ENCODE assay signal across 8 cellular contexts in genomic region chr16:66605177-66605999, GRCh38. TPM values are rescaled to one million over a fixed set of nuclear protein-coding genes. Genes with fewer than 3 reads are reported as not detected.
DNase-seq lines count a peak whose midpoint lies in the region; ATAC-seq, FAIRE-seq and TF ChIP-seq lines count a peak whose summit lies in the region.

No MANE protein-coding gene starts in this region.

- H3K4me3 ChIP-seq in endothelial cell of umbilical vein (replicated peaks in 1 of 3; ENCODE audit: insufficient read depth in 1 of 3, low read depth in 1 of 3, low read length in 3 of 3) = peak overlapping the region; percentile 64 to 91 (median 67)
- H3K4me3 ChIP-seq in mucosa of stomach (ENCODE audit: low read length) = no peak overlapping the region
- H3K4me3 ChIP-seq in thyroid gland (replicated peaks in 1 of 3) = peak overlapping the region; percentile 10 to 65 (median 60)

- no peak for TF ChIP-seq CTCF in endothelial cell of umbilical vein (IDR thresholded peaks at IDR 0.05; ENCODE audit: extremely low read depth in 1 of 2, insufficient read depth in 1 of 2, low read depth in 1 of 2, low read length in 2 of 2)
- peak in 1 of 6 experiments; percentile 3 for TF ChIP-seq CTCF in thyroid gland (IDR thresholded peaks at IDR 0.05)

- dilution Hi-C loops in endothelial cell of umbilical vein (cut with MboI; ENCODE audit: extremely low pct_ligation_motif_present, low sequenced_read_pairs) = no loop called here

- intact Hi-C loops in endothelial cell of umbilical vein (cut with micrococcal nuclease) (loop anchor here (1.0 to 5.0 kb wide), 4 partner anchors 41 to 137 kb away; partner anchors contain the start of gene CKLF), thyroid gland (cut with DNase I) (loop anchor here (5.0 kb wide), 1 partner anchor 262 kb away; no protein-coding TSS in a partner anchor)

- H3K4me1 ChIP-seq in endothelial cell of umbilical vein (ENCODE audit: control insufficient read depth, extremely low read depth, insufficient read depth, low read length) (peaks cover 17% of the 10 kb centered on the region), mucosa of stomach (ENCODE audit: control insufficient read depth, insufficient read depth, low read length) (peaks cover 31% of the 10 kb centered on the region), thyroid gland (peaks cover 13 to 30% of the 10 kb centered on the region in 2 donors)

- TF ChIP-seq POLR2A in endothelial cell of umbilical vein (IDR thresholded peaks at IDR 0.05; ENCODE audit: low read depth, low read length) (no peak), thyroid gland (IDR thresholded peaks at IDR 0.05) (no peak)

- peak overlapping the region; percentile 57 for H3K4me2 ChIP-seq in endothelial cell of umbilical vein (ENCODE audit: insufficient read depth, low read length)

- no TSS peak for BruUV-seq in endothelial cell of umbilical vein (replicated peaks; lab: Mats Ljungman, UMichigan)

- peak; percentile 70 for FAIRE-seq in endothelial cell of umbilical vein (lab: Jason Lieb, UNC)

- ATAC-seq in GM18868 (IDR thresholded peaks at IDR 0.05; ENCODE audit: unreplicated experiment) (peak; percentile 6), HG03342 (IDR thresholded peaks at IDR 0.05; ENCODE audit: unreplicated experiment) (peak; percentile 20)

- CTCF ChIA-PET in endothelial cell of umbilical vein (lab: Charles Lee) = interaction anchor here (0.6 to 2.0 kb wide), 12 partner anchors 13 to 898 kb away, joined by 3 to 28 read pairs (median 4); partner anchors contain the start of genes CKLF, CMTM2 and NAE1

- H3K79me2 ChIP-seq in endothelial cell of umbilical vein (ENCODE audit: control insufficient read depth, insufficient read depth, low read length) = peaks cover 30% of the 10 kb centered on the region

- DNase-seq in activated CD4-positive, alpha-beta T cell treated with anti-CD3 and anti-CD28 coated beads for 4 hours = peak; percentile 36 to 48
- peak; percentile 48 for DNase-seq in endothelial cell of umbilical vein (ENCODE audit: low read depth, low spot score)
- DNase-seq in thyroid gland = peak; percentile 45 to 53
- no peak for DNase-seq in inferior parietal cortex (ENCODE audit: extremely low spot score)
- DNase-seq in SHP77 treated with DMSO at 0.1 percent for 48 hours (lab: John Stamatoyannopoulos, UW) = no peak

- H4K20me1 ChIP-seq in endothelial cell of umbilical vein (replicated peaks; ENCODE audit: control insufficient read depth, extremely low read depth, insufficient read depth, low read length) = no peaks in the 10 kb centered on the region

- no peaks in the 10 kb centered on the region for H3K27me3 ChIP-seq in endothelial cell of umbilical vein (ENCODE audit: control insufficient read depth in 2 of 2, insufficient read depth in 2 of 2, low read length in 2 of 2)
- no peaks in the 10 kb centered on the region for H3K27me3 ChIP-seq in mucosa of stomach (ENCODE audit: control insufficient read depth, insufficient read depth, low read length)
- no peaks in the 10 kb centered on the region for H3K27me3 ChIP-seq in thyroid gland

- no peaks in the 10 kb centered on the region for H3K9me3 ChIP-seq in endothelial cell of umbilical vein (replicated peaks; ENCODE audit: control insufficient read depth, insufficient read depth, low read length)
- H3K9me3 ChIP-seq in mucosa of stomach (ENCODE audit: control insufficient read depth, low read length) = no peaks in the 10 kb centered on the region
- H3K9me3 ChIP-seq in thyroid gland = no peaks in the 10 kb centered on the region

- POLR2A ChIA-PET in endothelial cell of umbilical vein (lab: Charles Lee) = no interaction called here

- H3K9ac ChIP-seq in endothelial cell of umbilical vein (replicated peaks; ENCODE audit: extremely low read depth, insufficient read depth, low read length) (peak overlapping the region; percentile 90), mucosa of stomach (ENCODE audit: low read length) (peak overlapping the region; percentile 64)

- 0 to 34% methylated on average over 8 to 17 of the region's 62 CpGs for WGBS in thyroid gland, 2 donors

- H3K9me1 ChIP-seq in endothelial cell of umbilical vein (replicated peaks; ENCODE audit: control insufficient read depth, extremely low read depth, insufficient read depth, low read length) = no peaks in the 10 kb centered on the region

- peaks cover 5 to 15% of the 10 kb centered on the region in 2 experiments for H3K36me3 ChIP-seq in endothelial cell of umbilical vein (ENCODE audit: control insufficient read depth in 2 of 2, extremely low read depth in 1 of 2, insufficient read depth in 2 of 2, low read length in 2 of 2)
- H3K36me3 ChIP-seq in mucosa of stomach (ENCODE audit: control insufficient read depth, insufficient read depth, low read length) = peaks cover 7% of the 10 kb centered on the region
- no peaks in the 10 kb centered on the region for H3K36me3 ChIP-seq in thyroid gland

- peak overlapping the region; percentile 32 for H2AFZ ChIP-seq in endothelial cell of umbilical vein (ENCODE audit: low read depth, low read length)

- peak overlapping the region; percentile 73 for H3K27ac ChIP-seq in endothelial cell of umbilical vein (ENCODE audit: insufficient read depth, low read depth, low read length)
- peak overlapping the region; percentile 66 to 93 (median 87) for H3K27ac ChIP-seq in thyroid gland

TF ChIP-seq in endothelial cell of umbilical vein, 7 proteins besides CTCF, POLR2A, EP300 and RAD21 (continues in another document):
- TF ChIP-seq EZH2 (IDR thresholded peaks at IDR 0.05; ENCODE audit: borderline replicate concordance, low read depth, low read length, severe bottlenecking) (no peak), JUN (IDR thresholded peaks at IDR 0.05; ENCODE audit: borderline replicate concordance, insufficient read depth, insufficient read length, low read depth) (no peak), POLR2AphosphoS5 (IDR thresholded peaks at IDR 0.05; ENCODE audit: insufficient read depth, low read depth, low read length) (no peak), MYC (IDR thresholded peaks at IDR 0.05; ENCODE audit: low read depth, low read length) (no peak), FOS (IDR thresholded peaks at IDR 0.05; ENCODE audit: borderline replicate concordance, insufficient read depth, low read length) (no peak)

RNA-seq across cellular contexts. Expression of gene CMTM3, which starts 0.9 kb away (rescaled TPM):
- total RNA-seq in endothelial cell of umbilical vein = 83.6 and 90.5 TPM in 2 replicates
- 86.2 and 104 TPM in 2 replicates for polyA plus RNA-seq in endothelial cell of umbilical vein
- polyA plus RNA-seq in endothelial cell of umbilical vein (2011; cell fraction: cytosol; rRNA removed) = 74.9 and 81.6 TPM in 2 replicates
- 43.1 and 45.5 TPM in 2 replicates for polyA plus RNA-seq in endothelial cell of umbilical vein (2011; cell fraction: nucleus; rRNA removed)
- 66.2 and 95.6 TPM in 2 replicates for polyA plus RNA-seq in endothelial cell of umbilical vein (2012)
- 75.2 and 81.4 TPM in 2 replicates for polyA minus RNA-seq in endothelial cell of umbilical vein
- not detected for polyA minus RNA-seq in endothelial cell of umbilical vein (2011; cell fraction: cytosol; rRNA and poly(A)+ RNA removed)
- 12.5 and 16.8 TPM in 2 replicates for polyA minus RNA-seq in endothelial cell of umbilical vein (2011; cell fraction: nucleus; rRNA and poly(A)+ RNA removed)
- 10 to 100 TPM in 3 of 4 donors, 1 to 10 TPM in 1; 5.9 to 32.0 (median 21.3) TPM for total RNA-seq in thyroid gland

RNA-seq across cellular contexts. Expression of gene CMTM2, which starts 26.1 kb away (rescaled TPM):
- total RNA-seq in endothelial cell of umbilical vein (not detected in 2 replicates), thyroid gland (1 to 10 TPM in 1 of 4 donors, under 1 TPM in 1, not detected in 2; 0.67 to 1.1 TPM)
- polyA plus RNA-seq in endothelial cell of umbilical vein = not detected in 2 replicates
- not detected in 2 replicates for polyA plus RNA-seq in endothelial cell of umbilical vein (2011; cell fraction: cytosol; rRNA removed)
- polyA plus RNA-seq in endothelial cell of umbilical vein (2011; cell fraction: nucleus; rRNA removed) = 0.20 TPM in 1 of 2 replicates, not detected in the other
- polyA plus RNA-seq in endothelial cell of umbilical vein (2012) = not detected in 2 replicates
- 1.6 TPM in 1 of 2 replicates, not detected in the other for polyA minus RNA-seq in endothelial cell of umbilical vein
- not detected for polyA minus RNA-seq in endothelial cell of umbilical vein (2011; cell fraction: cytosol; rRNA and poly(A)+ RNA removed)
- polyA minus RNA-seq in endothelial cell of umbilical vein (2011; cell fraction: nucleus; rRNA and poly(A)+ RNA removed) = not detected in 2 replicates

RNA-seq across cellular contexts. Expression of gene CMTM1, which starts 39.1 kb away (rescaled TPM):
- total RNA-seq in endothelial cell of umbilical vein = 9.3 and 12.3 TPM in 2 replicates
- polyA plus RNA-seq in endothelial cell of umbilical vein = 3.0 and 3.8 TPM in 2 replicates
- polyA plus RNA-seq in endothelial cell of umbilical vein (2011; cell fraction: cytosol; rRNA removed) = 1.9 and 2.5 TPM in 2 replicates
- 1.8 and 2.4 TPM in 2 replicates for polyA plus RNA-seq in endothelial cell of umbilical vein (2011; cell fraction: nucleus; rRNA removed)
- polyA plus RNA-seq in endothelial cell of umbilical vein (2012) = 2.9 and 5.1 TPM in 2 replicates
- polyA minus RNA-seq in endothelial cell of umbilical vein = 3.8 and 4.5 TPM in 2 replicates
- 4.8 TPM for polyA minus RNA-seq in endothelial cell of umbilical vein (2011; cell fraction: cytosol; rRNA and poly(A)+ RNA removed)
- 1.2 and 1.9 TPM in 2 replicates for polyA minus RNA-seq in endothelial cell of umbilical vein (2011; cell fraction: nucleus; rRNA and poly(A)+ RNA removed)
- 1 to 10 TPM in 1 of 4 donors, not detected in 3; 3.8 TPM for total RNA-seq in thyroid gland

RNA-seq across cellular contexts. Expression of gene CKLF, which starts 53.0 kb away (rescaled TPM):
- 80.0 and 93.4 TPM in 2 replicates for total RNA-seq in endothelial cell of umbilical vein
- 197 and 209 TPM in 2 replicates for polyA plus RNA-seq in endothelial cell of umbilical vein
- 174 and 175 TPM in 2 replicates for polyA plus RNA-seq in endothelial cell of umbilical vein (2011; cell fraction: cytosol; rRNA removed)
- polyA plus RNA-seq in endothelial cell of umbilical vein (2011; cell fraction: nucleus; rRNA removed) = 54.0 and 61.7 TPM in 2 replicates
- 85.6 and 95.1 TPM in 2 replicates for polyA plus RNA-seq in endothelial cell of umbilical vein (2012)
- 49.7 and 62.3 TPM in 2 replicates for polyA minus RNA-seq in endothelial cell of umbilical vein
- 38.7 TPM for polyA minus RNA-seq in endothelial cell of umbilical vein (2011; cell fraction: cytosol; rRNA and poly(A)+ RNA removed)
- 9.4 and 9.9 TPM in 2 replicates for polyA minus RNA-seq in endothelial cell of umbilical vein (2011; cell fraction: nucleus; rRNA and poly(A)+ RNA removed)
- total RNA-seq in thyroid gland = 10 to 100 TPM; 22.1 to 79.4 (median 49.9) TPM

RNA-seq across cellular contexts. Expression of gene TK2, which starts 55.5 kb away (rescaled TPM):
- total RNA-seq in endothelial cell of umbilical vein = 23.4 and 25.2 TPM in 2 replicates
- 12.1 and 12.2 TPM in 2 replicates for polyA plus RNA-seq in endothelial cell of umbilical vein
- 15.2 and 16.6 TPM in 2 replicates for polyA plus RNA-seq in endothelial cell of umbilical vein (2011; cell fraction: cytosol; rRNA removed)
- polyA plus RNA-seq in endothelial cell of umbilical vein (2011; cell fraction: nucleus; rRNA removed) = 25.4 and 27.0 TPM in 2 replicates
- polyA plus RNA-seq in endothelial cell of umbilical vein (2012) = 19.2 and 20.4 TPM in 2 replicates
- polyA minus RNA-seq in endothelial cell of umbilical vein = 31.5 and 50.2 TPM in 2 replicates
- 14.0 TPM for polyA minus RNA-seq in endothelial cell of umbilical vein (2011; cell fraction: cytosol; rRNA and poly(A)+ RNA removed)
- polyA minus RNA-seq in endothelial cell of umbilical vein (2011; cell fraction: nucleus; rRNA and poly(A)+ RNA removed) = 10.6 and 12.2 TPM in 2 replicates
- total RNA-seq in thyroid gland = 10 to 100 TPM; 31.6 to 55.5 (median 46.6) TPM

Comparison
In these comparisons a context has a peak if more than half of its experiments do, and no peak if none do; other contexts are left out.
1. DNase-seq: peak in activated CD4-positive, alpha-beta T cell treated with anti-CD3 and anti-CD28 coated beads for 4 hours (2 of 2), endothelial cell of umbilical vein (single experiment) and thyroid gland (2 of 2); none in inferior parietal cortex (single experiment) and SHP77 treated with DMSO at 0.1 percent for 48 hours (single experiment).